12 cellular contexts compared by ENCODE assay signal in genomic region chr10:114195079-114195478, GRCh38. TPM values are rescaled to one million over a fixed set of nuclear protein-coding genes. Genes with fewer than 3 reads are reported as not detected.
A peak's percentile ranks its signal among the peaks of the same experiment; 100 is the strongest.
DNase-seq lines count a peak whose midpoint lies in the region; ATAC-seq and TF ChIP-seq lines count a peak whose summit lies in the region.
"Had no signal": no experiment of that assay in that cellular context is flagged by ENCODE, and none has a peak within 500 bp of the region (broad histone marks: within the 10 kb centered on the region; RNA-seq: fewer than 3 reads in every experiment).

No MANE protein-coding gene starts in this region.

- ATAC-seq in GM18517 (IDR thresholded peaks at IDR 0.05; ENCODE audit: unreplicated experiment) (peak; percentile 91), GM21423 (IDR thresholded peaks at IDR 0.05; ENCODE audit: unreplicated experiment) (peak; percentile 90), HG03097 (IDR thresholded peaks at IDR 0.05; ENCODE audit: low FRiP score, unreplicated experiment) (peak; percentile 88)

- CTCF ChIA-PET in GM10248 (lab: Yijun Ruan, JAX): interaction anchor here (1.6 kb wide), 1 partner anchor 16 kb away, joined by 4 read pairs; no protein-coding TSS in a partner anchor

- DNase-seq in SW480 (ENCODE audit: low spot score): peak; percentile 95
- no peak for DNase-seq in GM10248 (ENCODE audit: extremely low spot score)
- DNase-seq in SK-N-DZ (ENCODE audit: low spot score): no peak
- DNase-seq in NCI-H128 (lab: John Stamatoyannopoulos, UW; ENCODE audit: unreplicated experiment): no peak
- DNase-seq in D341Med (ENCODE audit: low spot score): no peak
- DNase-seq: activated CD4-positive, alpha-beta T cell treated with anti-CD3 and anti-CD28 coated beads, Interleukin-2, amount 10 ng/mL, durations not matched to agents 24 days and 14 days; C1 segment of cervical spinal cord; effector CD4-positive, alpha-beta T cell; NCI-H345 had no signal

- no peak for TF ChIP-seq CTCF in GM10248 (IDR thresholded peaks at IDR 0.05; ENCODE audit: control extremely low read depth, extremely low read depth, low read depth, missing control alignments)

- POLR2A ChIA-PET in GM10248 (lab: Yijun Ruan, JAX): no interaction called here

RNA-seq across cellular contexts. Expression of gene TDRD1, which starts 15.9 kb away (rescaled TPM):
- polyA plus RNA-seq in SK-N-DZ (2014; cell fraction: cytosol; rRNA removed): not detected in 2 replicates
- polyA plus RNA-seq in SK-N-DZ (2014; cell fraction: nucleus; rRNA removed): not detected in 2 replicates

RNA-seq across cellular contexts. Expression of gene CCDC186, which starts 21.1 kb away (rescaled TPM):
- polyA plus RNA-seq in SK-N-DZ (2014; cell fraction: cytosol; rRNA removed): 3.7 and 4.1 TPM in 2 replicates
- polyA plus RNA-seq in SK-N-DZ (2014; cell fraction: nucleus; rRNA removed): 5.4 and 9.6 TPM in 2 replicates

RNA-seq across cellular contexts. Expression of gene VWA2, which starts 44.0 kb away (rescaled TPM):
- polyA plus RNA-seq in SK-N-DZ (2014; cell fraction: cytosol; rRNA removed): not detected in 2 replicates
- not detected in 2 replicates for polyA plus RNA-seq in SK-N-DZ (2014; cell fraction: nucleus; rRNA removed)
